ENCODE assay signal across 25 cellular contexts in genomic region chr1:56591909-56592308, GRCh38. TPM values are rescaled to one million over a fixed set of nuclear protein-coding genes. Genes with fewer than 3 reads are reported as not detected.
A peak's percentile ranks its signal among the peaks of the same experiment; 100 is the strongest.
DNase-seq lines count a peak whose midpoint lies in the region; ATAC-seq and TF ChIP-seq lines count a peak whose summit lies in the region.
"Had no signal": no experiment of that assay in that cellular context is flagged by ENCODE, and none has a peak within 500 bp of the region (broad histone marks: within the 10 kb centered on the region; RNA-seq: fewer than 3 reads in every experiment).

No MANE protein-coding gene starts in this region.

- no peak overlapping the region for H3K4me3 ChIP-seq in A673 (ENCODE audit: low read depth, low read length, poor library complexity, severe bottlenecking)
- no peak overlapping the region for H3K4me3 ChIP-seq in effector memory CD4-positive, alpha-beta T cell (ENCODE audit: insufficient read depth, low read depth, low read length, poor library complexity, severe bottlenecking)
- H3K4me3 ChIP-seq: A549, BLaER1, GM12878 had no signal

- intact Hi-C loops in A673 (cut with micrococcal nuclease; ENCODE audit: unreplicated experiment) = no loop called here

- H3K27ac ChIP-seq in A673 (ENCODE audit: low read depth, low read length, poor library complexity, severe bottlenecking) = no peak overlapping the region
- H3K27ac ChIP-seq in effector memory CD4-positive, alpha-beta T cell (ENCODE audit: insufficient read depth, low read length, poor library complexity, severe bottlenecking) = no peak overlapping the region
- H3K27ac ChIP-seq: 22Rv1, A549, BLaER1 had no signal

- ATAC-seq in SK-N-SH treated with all-trans-retinoic acid at 6 μM for 48 hours = no peak
- ATAC-seq: A549, GM12878 had no signal

- no peaks in the 10 kb centered on the region for H3K4me1 ChIP-seq in A673 (ENCODE audit: insufficient read depth, low read length, poor library complexity, severe bottlenecking)
- H3K4me1 ChIP-seq in effector memory CD4-positive, alpha-beta T cell (ENCODE audit: control insufficient read depth, insufficient read depth, low read length, poor library complexity, severe bottlenecking) = no peaks in the 10 kb centered on the region
- H3K4me1 ChIP-seq: A549, BE2C, BLaER1 had no signal

- no peaks in the 10 kb centered on the region for H3K36me3 ChIP-seq in A673 (ENCODE audit: insufficient read depth, low read length, poor library complexity, severe bottlenecking)
- no peaks in the 10 kb centered on the region for H3K36me3 ChIP-seq in effector memory CD4-positive, alpha-beta T cell (ENCODE audit: control insufficient read depth, insufficient read depth, low read length)
- H3K36me3 ChIP-seq: BE2C, BLaER1 had no signal

- no peaks in the 10 kb centered on the region for H3K27me3 ChIP-seq in A673 (replicated peaks; ENCODE audit: insufficient read depth, low read depth, low read length, poor library complexity)
- no peaks in the 10 kb centered on the region for H3K27me3 ChIP-seq in effector memory CD4-positive, alpha-beta T cell (replicated peaks; ENCODE audit: control insufficient read depth, insufficient read depth, low read length, poor library complexity, severe bottlenecking)
- H3K27me3 ChIP-seq: BE2C, BLaER1 had no signal

- H3K9me3 ChIP-seq in A673 (ENCODE audit: low read depth, low read length, poor library complexity, severe bottlenecking) = no peaks in the 10 kb centered on the region
- H3K9me3 ChIP-seq in effector memory CD4-positive, alpha-beta T cell (ENCODE audit: control insufficient read depth, low read length) = no peaks in the 10 kb centered on the region
- H3K9me3 ChIP-seq: A549, BE2C had no signal

- TF ChIP-seq CTCF in A673 (conservative IDR thresholded peaks at IDR 0.05; ENCODE audit: low read depth, low read length) = no peak

- no TSS peak for BruUV-seq in A673 (replicated peaks; lab: Mats Ljungman, UMichigan)

- DNase-seq in NCI-H524 treated with DMSO at 0.1 percent for 48 hours (lab: John Stamatoyannopoulos, UW) = peak; percentile 56
- peak; percentile 51 for DNase-seq in NCI-H82 treated with DMSO at 0.1 percent for 48 hours (lab: John Stamatoyannopoulos, UW; ENCODE audit: unreplicated experiment)
- DNase-seq in A673 (ENCODE audit: low spot score) = no peak
- DNase-seq in ureter (ENCODE audit: low spot score) = no peak
- DNase-seq in effector memory CD4-positive, alpha-beta T cell = no peak
- DNase-seq: ACHN; BE2C; C1 segment of cervical spinal cord; CD4-positive, alpha-beta memory T cell; CD4-positive, CD25-positive, alpha-beta regulatory T cell; CD8-positive, alpha-beta memory T cell; COR-L47; DMS 273 treated with DMSO at 0.1 percent for 48 hours; DMS153; DMS53; DMS79; DND-41; EL; GDM1 had no signal

- POLR2A ChIA-PET in A673 (lab: Charles Lee; ENCODE audit: low non-redundant PET) = no interaction called here

- CTCF ChIA-PET in A673 (lab: Charles Lee) = no interaction called here

TF ChIP-seq in SK-N-SH treated with all-trans-retinoic acid at 6 μM for 48 hours, 23 proteins besides CTCF, POLR2A, EP300 and RAD21:
- no peak for TF ChIP-seq ZNF70 (CRISPR knock-in tag; IDR thresholded peaks at IDR 0.05)
- no peak for TF ChIP-seq BACH2 (CRISPR knock-in tag; IDR thresholded peaks at IDR 0.05; ENCODE audit: borderline replicate concordance)
- TF ChIP-seq ARNTL (CRISPR knock-in tag; IDR thresholded peaks at IDR 0.05; ENCODE audit: borderline replicate concordance, low read depth) = no peak
- TF ChIP-seq ZFP3 (CRISPR knock-in tag; IDR thresholded peaks at IDR 0.05) = no peak
- no peak for TF ChIP-seq ZNF8 (CRISPR knock-in tag; IDR thresholded peaks at IDR 0.05)
- peak; percentile 59; the same call in 1 of the 2 replicates for TF ChIP-seq CREB5 (CRISPR knock-in tag; IDR thresholded peaks at IDR 0.05; ENCODE audit: low read depth)
- TF ChIP-seq TCF4 (CRISPR knock-in tag; IDR thresholded peaks at IDR 0.05; ENCODE audit: borderline replicate concordance) = peak; percentile 56; the same call in 1 of the 2 replicates
- TF ChIP-seq CSRNP3 (CRISPR knock-in tag; IDR thresholded peaks at IDR 0.05) = peak; percentile 61; the same call in 1 of the 2 replicates
- TF ChIP-seq PATZ1 (CRISPR knock-in tag; IDR thresholded peaks at IDR 0.05; ENCODE audit: borderline replicate concordance) = no peak
- TF ChIP-seq ISL1 (CRISPR knock-in tag; IDR thresholded peaks at IDR 0.05) = peak; percentile 99
- no peak for TF ChIP-seq POU6F1 (CRISPR knock-in tag; IDR thresholded peaks at IDR 0.05; ENCODE audit: borderline replicate concordance, low read depth)
- TF ChIP-seq TSHZ2 (CRISPR knock-in tag; IDR thresholded peaks at IDR 0.05) = no peak
- TF ChIP-seq ESRRG (CRISPR knock-in tag; IDR thresholded peaks at IDR 0.05) = peak; percentile 82
- no peak for TF ChIP-seq ZFP30 (CRISPR knock-in tag; IDR thresholded peaks at IDR 0.05)
TF ChIP-seq in SK-N-SH treated with all-trans-retinoic acid at 6 μM for 48 hours: peak in this region for 5.

RNA-seq across cellular contexts. Expression of gene PLPP3, which starts 12.5 kb away (rescaled TPM):
- total RNA-seq in A673 (2021) (0.39 and 0.79 TPM in 2 replicates), ureter (109 TPM)
- total RNA-seq: CD4-positive, CD25-positive, alpha-beta regulatory T cell; G401 had no signal

RNA-seq across cellular contexts. Expression of gene PRKAA2, which starts 53.2 kb away (rescaled TPM):
- 0.11 and 0.20 TPM in 2 replicates for total RNA-seq in A673 (2021)
- total RNA-seq in ureter = 7.1 TPM
- total RNA-seq: CD4-positive, alpha-beta memory T cell; CD4-positive, CD25-positive, alpha-beta regulatory T cell; CD8-positive, alpha-beta memory T cell; G401; GM12878 had no signal

Comparison
In these comparisons a context has a peak if more than half of its experiments do, and no peak if none do; other contexts are left out.
1. DNase-seq: peak in NCI-H524 treated with DMSO at 0.1 percent for 48 hours (single experiment) and NCI-H82 treated with DMSO at 0.1 percent for 48 hours (single experiment); none in A673 (single experiment), ureter (single experiment) and effector memory CD4-positive, alpha-beta T cell (0 of 3).
2. RNA of gene PLPP3, which starts 12.5 kb away (total RNA-seq): 109 TPM in ureter (single experiment); 0.39 to 0.79 TPM in A673; every median in the first group is over 10 times any median in the second.